22 cellular contexts compared by ENCODE assay signal in genomic region chr12:9719835-9720234, GRCh38. TPM values are rescaled to one million over a fixed set of nuclear protein-coding genes. Genes with fewer than 3 reads are reported as not detected.
DNase-seq lines count a peak whose midpoint lies in the region; ATAC-seq and TF ChIP-seq lines count a peak whose summit lies in the region.
"Had no signal": no experiment of that assay in that cellular context is flagged by ENCODE, and none has a peak within 500 bp of the region (broad histone marks: within the 10 kb centered on the region; RNA-seq: fewer than 3 reads in every experiment).

No MANE protein-coding gene starts in this region.

- H3K79me2 ChIP-seq in mammary epithelial cell (ENCODE audit: insufficient read depth, low read length), result no peaks in the 10 kb centered on the region

- no peak for DNase-seq in mammary epithelial cell
- DNase-seq in MCF 10A (ENCODE audit: unreplicated experiment), result no peak
- no peak for DNase-seq in memory B cell (ENCODE audit: low spot score in 2 of 2)
- no peak for DNase-seq in epidermal melanocyte (ENCODE audit: insufficient read length, low spot score)
- DNase-seq in heart left ventricle, result no peak
- DNase-seq: brain microvascular endothelial cell; CD8-positive, alpha-beta T cell; GM23248; MM.1S; NCI-H1694; NCI-H446 treated with DMSO at 0.1 percent for 48 hours; NK-92 treated with Interleukin-12 subunit alpha and Interleukin-12 subunit beta, amount 100 ng/mL, for 24 hours; sigmoid colon; tibial artery had no signal

- H3K9me3 Mint-ChIP-seq in MCF 10A (ENCODE audit: unreplicated experiment) (no peaks in the 10 kb centered on the region), memory B cell (peaks cover 8% of the 10 kb centered on the region)
- H3K9me3 Mint-ChIP-seq: activated T-helper 2 cell treated with anti-CD3 and anti-CD28 coated beads, Interferon-gamma antibody, Interleukin-2, Interleukin-4, amounts not matched to agents 10 μg/mL and 5 μg/mL and 100 μg/mL, durations not matched to agents 14 hours and 24 hours and 36 hours; CD8-positive, alpha-beta T cell had no signal

- H3K4me3 Mint-ChIP-seq in MCF 10A (ENCODE audit: unreplicated experiment), result no peak overlapping the region
- H3K4me3 Mint-ChIP-seq in memory B cell, result peak overlapping the region; percentile 48
- H3K4me3 Mint-ChIP-seq: CD8-positive, alpha-beta T cell had no signal

- no peak for TF ChIP-seq CTCF in mammary epithelial cell (conservative IDR thresholded peaks at IDR 0.05 in 1 of 2, IDR thresholded peaks at IDR 0.05 in 1 of 2; ENCODE audit: extremely low read depth in 1 of 2, insufficient read depth in 1 of 2, low read depth in 1 of 2, low read length in 2 of 2)
- TF ChIP-seq CTCF in MCF 10A (IDR thresholded peaks at IDR 0.05; ENCODE audit: unreplicated experiment), result no peak
- TF ChIP-seq CTCF in heart left ventricle (IDR thresholded peaks at IDR 0.05), result no peak

- BruUV-seq in mammary epithelial cell (replicated peaks; lab: Mats Ljungman, UMichigan) (no TSS peak), MCF 10A (replicated peaks; lab: Mats Ljungman, UMichigan) (no TSS peak)

- H3K4me1 ChIP-seq in mammary epithelial cell (ENCODE audit: insufficient read depth, low read length) (no peaks in the 10 kb centered on the region), heart left ventricle (peaks cover 0 to 16% (median 0%) of the 10 kb centered on the region in 12 donors)
- H3K4me1 ChIP-seq: sigmoid colon, tibial artery had no signal

- H3K9me3 ChIP-seq in mammary epithelial cell (replicated peaks; ENCODE audit: insufficient read depth, low read length), result no peaks in the 10 kb centered on the region
- no peaks in the 10 kb centered on the region for H3K9me3 ChIP-seq in heart left ventricle
- H3K9me3 ChIP-seq: sigmoid colon, tibial artery had no signal

- in situ Hi-C loops in mammary epithelial cell (cut with MboI; ENCODE audit: low sequenced_read_pairs in 2 of 2), result loop anchor here in 1 of 2 donors (25.0 kb wide), 1 partner anchor 383 kb away; no protein-coding TSS in a partner anchor

- H3K4me1 Mint-ChIP-seq in MCF 10A (ENCODE audit: insufficient read depth, unreplicated experiment) (peaks cover 9% of the 10 kb centered on the region), memory B cell (peaks cover 63% of the 10 kb centered on the region)

- H3K36me3 Mint-ChIP-seq in MCF 10A (ENCODE audit: insufficient read depth, unreplicated experiment) (no peaks in the 10 kb centered on the region), memory B cell (peaks cover 38% of the 10 kb centered on the region)
- H3K36me3 Mint-ChIP-seq: CD8-positive, alpha-beta T cell had no signal

- H3K27me3 ChIP-seq in mammary epithelial cell (ENCODE audit: insufficient read depth, low read length) (no peaks in the 10 kb centered on the region), heart left ventricle (peaks cover 0 to 7% (median 0%) of the 10 kb centered on the region in 9 donors)
- H3K27me3 ChIP-seq: brain microvascular endothelial cell, sigmoid colon, tibial artery had no signal

- CTCF ChIA-PET in mammary epithelial cell (lab: Charles Lee; ENCODE audit: low non-redundant PET), result no interaction called here
- CTCF ChIA-PET in MCF 10A (lab: Yijun Ruan, JAX), result interaction anchor here (1.1 to 4.6 kb wide), 2 partner anchors 9 to 11 kb away, joined by 4 to 32 read pairs; no protein-coding TSS in a partner anchor

- POLR2A ChIA-PET in MCF 10A (lab: Yijun Ruan, JAX), result no interaction called here

- no peaks in the 10 kb centered on the region for H4K20me1 ChIP-seq in mammary epithelial cell (ENCODE audit: insufficient read depth, low read length)

- no peak overlapping the region for H3K27ac Mint-ChIP-seq in MCF 10A (ENCODE audit: low read depth, unreplicated experiment)
- peak overlapping the region; percentile 92 for H3K27ac Mint-ChIP-seq in memory B cell
- H3K27ac Mint-ChIP-seq: activated T-helper 2 cell treated with anti-CD3 and anti-CD28 coated beads, Interferon-gamma antibody, Interleukin-2, Interleukin-4, amounts not matched to agents 10 μg/mL and 5 μg/mL and 100 μg/mL, durations not matched to agents 14 hours and 24 hours and 36 hours; CD8-positive, alpha-beta T cell had no signal

- no peak overlapping the region for H3K27ac ChIP-seq in mammary epithelial cell (ENCODE audit: insufficient read depth, low read depth, low read length)
- H3K27ac ChIP-seq in heart left ventricle, result no peak overlapping the region
- H3K27ac ChIP-seq: brain microvascular endothelial cell, GM23248, HL-60, sigmoid colon, tibial artery, VCaP had no signal

- H3K4me2 ChIP-seq in mammary epithelial cell (ENCODE audit: insufficient read depth, low read depth, low read length), result no peak overlapping the region

- H2AFZ ChIP-seq in mammary epithelial cell (ENCODE audit: low read depth, low read length), result peak overlapping the region; percentile 35
- H2AFZ ChIP-seq: GM23248 had no signal

- H3K9ac ChIP-seq in mammary epithelial cell (ENCODE audit: insufficient read depth, low read length), result no peak overlapping the region
- H3K9ac ChIP-seq: GM23248 had no signal

- dilution Hi-C loops in mammary epithelial cell (cut with HindIII; ENCODE audit: low sequenced_read_pairs), result no loop called here

- ATAC-seq in HG03039 (IDR thresholded peaks at IDR 0.05; ENCODE audit: unreplicated experiment), result peak; percentile 44
- no peak for ATAC-seq in memory B cell (ENCODE audit: low read depth)
- no peak for ATAC-seq in heart left ventricle
- no peak for ATAC-seq in GM21576 (IDR thresholded peaks at IDR 0.05; ENCODE audit: unreplicated experiment)
- no peak for ATAC-seq in GM21367 (IDR thresholded peaks at IDR 0.05; ENCODE audit: unreplicated experiment)
- ATAC-seq: CD8-positive, alpha-beta T cell had no signal

- H3K36me3 ChIP-seq in mammary epithelial cell (ENCODE audit: insufficient read depth, low read length) (no peaks in the 10 kb centered on the region), heart left ventricle (no peaks in the 10 kb centered on the region)
- H3K36me3 ChIP-seq: brain microvascular endothelial cell, sigmoid colon, tibial artery had no signal

- intact Hi-C loops in mammary epithelial cell (cut with micrococcal nuclease) (no loop called here), MCF 10A (cut with micrococcal nuclease) (no loop called here), heart left ventricle (cut with DNase I) (no loop called here)

- no peaks in the 10 kb centered on the region for H3K27me3 Mint-ChIP-seq in MCF 10A (ENCODE audit: insufficient read depth, unreplicated experiment)
- no peaks in the 10 kb centered on the region for H3K27me3 Mint-ChIP-seq in memory B cell

- no peak for TF ChIP-seq POLR2A in heart left ventricle (IDR thresholded peaks at IDR 0.05)

- H3K4me3 ChIP-seq in mammary epithelial cell (replicated peaks in 1 of 3; ENCODE audit: insufficient read depth in 1 of 3, low read depth in 2 of 3, low read length in 3 of 3), result no peak overlapping the region
- H3K4me3 ChIP-seq in heart left ventricle, result no peak overlapping the region
- H3K4me3 ChIP-seq: GM23248, sigmoid colon, tibial artery had no signal

- 29% methylated on average over 2 of the region's 2 CpGs for WGBS in mammary epithelial cell (ENCODE audit: low coverage, missing lambda C conversion rate)
- WGBS in heart left ventricle, 4 donors, result 57 to 95% (median 75%) methylated on average over 2 of the region's 2 CpGs

RNA-seq across cellular contexts. Expression of gene CLECL1, which starts 13.1 kb away (rescaled TPM):
- not detected for total RNA-seq in mammary epithelial cell
- polyA plus RNA-seq in mammary epithelial cell, result not detected
- polyA minus RNA-seq in mammary epithelial cell, result not detected
- not detected in 2 replicates for total RNA-seq in MCF 10A (2022)
- 1 to 10 TPM in 1 of 9 donors, under 1 TPM in 1, not detected in 7; 0.93 to 4.6 TPM for total RNA-seq in heart left ventricle
- not detected for polyA plus RNA-seq in heart left ventricle
- total RNA-seq: GM23248, sigmoid colon, SK-MEL-5 had no signal
- polyA plus RNA-seq: GM23248, neural cell had no signal

RNA-seq across cellular contexts. Expression of gene CD69, which starts 40.9 kb away (rescaled TPM):
- total RNA-seq in mammary epithelial cell (not detected), MCF 10A (2022) (not detected in 2 replicates), heart left ventricle (1 to 10 TPM in 2 of 9 donors, under 1 TPM in 4, not detected in 3; 0.16 to 6.4 (median 0.52) TPM)
- polyA plus RNA-seq in mammary epithelial cell (not detected), heart left ventricle (under 1 TPM; 0.30 to 0.53 TPM)
- not detected for polyA minus RNA-seq in mammary epithelial cell
- total RNA-seq: GM23248, SK-MEL-5 had no signal
- polyA plus RNA-seq: GM23248 had no signal

RNA-seq across cellular contexts. Expression of gene CLEC2D, which starts 50.3 kb away (rescaled TPM):
- total RNA-seq in mammary epithelial cell (1 to 10 TPM; 3.8 to 4.6 TPM), MCF 10A (2022) (5.1 and 6.7 TPM in 2 replicates), heart left ventricle (10 to 100 TPM in 1 of 9 donors, 1 to 10 TPM in 8; 1.4 to 18.7 (median 1.6) TPM)
- polyA plus RNA-seq in mammary epithelial cell (0.57 TPM), heart left ventricle (1 to 10 TPM; 1.1 to 4.2 TPM)
- 0.21 TPM for polyA minus RNA-seq in mammary epithelial cell
